In the genomic region with DNA sequence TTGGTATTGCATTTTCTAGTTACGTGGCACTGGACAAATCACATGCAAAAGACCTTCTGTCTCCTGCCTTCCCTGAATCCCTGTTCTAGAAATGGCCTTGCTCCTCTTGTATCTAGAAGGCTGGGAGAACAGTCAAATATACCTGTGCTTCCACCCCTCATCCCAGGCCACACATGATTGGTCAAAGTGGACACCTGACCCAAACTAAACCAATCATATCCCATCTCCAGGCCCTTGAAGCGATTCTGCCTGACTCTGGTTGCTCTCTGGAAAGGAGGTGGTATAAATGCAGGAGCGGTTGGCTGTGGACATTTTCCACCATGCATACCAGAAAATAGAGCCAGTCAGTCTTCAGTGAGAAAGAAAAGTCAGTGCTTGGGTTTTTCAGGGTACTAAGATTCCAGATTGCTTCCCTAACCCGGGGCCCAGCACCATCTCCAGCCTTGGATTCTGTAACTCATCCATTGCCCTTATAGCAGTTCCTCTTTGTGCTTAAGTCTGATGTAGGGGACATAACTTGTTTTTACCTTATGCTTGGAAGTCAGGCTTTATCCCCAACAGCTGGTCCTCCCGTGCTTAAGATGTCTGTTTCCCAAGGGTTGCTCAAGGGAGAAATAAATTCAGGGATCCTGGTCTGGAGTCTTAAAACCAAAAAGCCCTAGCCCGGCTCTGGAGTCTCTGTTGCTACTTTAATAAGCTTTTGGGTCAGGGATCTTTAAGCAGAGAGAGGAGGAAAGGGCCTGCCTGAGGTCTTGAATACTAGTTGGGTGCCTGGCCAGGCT, we compare ENCODE assay signal across 16 cellular contexts.
"Had no signal": no experiment of that assay in that cellular context is flagged by ENCODE, and none has a peak within 500 bp of the region (broad histone marks: within the 10 kb centered on the region; RNA-seq: fewer than 3 reads in every experiment).

No MANE protein-coding gene starts in this region.

- H2AFZ ChIP-seq: parathyroid adenoma had no signal

- ATAC-seq: body of pancreas; left ventricle myocardium superior; naive thymus-derived CD8-positive, alpha-beta T cell; right lobe of liver had no signal

- H3K4me3 Mint-ChIP-seq: activated naive CD8-positive, alpha-beta T cell treated with anti-CD3 and anti-CD28 coated beads, Interleukin-2, amount 10 ng/mL, durations not matched to agents 7 days and 5 days; memory B cell; naive thymus-derived CD8-positive, alpha-beta T cell; type B pancreatic cell had no signal

- H3K4me1 ChIP-seq: body of pancreas, right lobe of liver had no signal

- H3K27ac ChIP-seq: body of pancreas, parathyroid adenoma, right lobe of liver, stomach had no signal

- H3K4me2 ChIP-seq: smooth muscle cell had no signal

- H3K9me3 ChIP-seq: body of pancreas, right lobe of liver had no signal

- DNase-seq: activated CD4-positive, alpha-beta T cell treated with anti-CD3 and anti-CD28 coated beads for 1 hour; activated naive CD4-positive, alpha-beta T cell treated with Interleukin-2 at 50 U/mL for 16 hours; activated naive CD8-positive, alpha-beta T cell treated with anti-CD3 and anti-CD28 coated beads, Interleukin-2, amount 10 ng/mL, durations not matched to agents 7 days and 5 days; amygdala; body of pancreas; central memory CD4-positive, alpha-beta T cell; erythroblast; left ventricle myocardium superior; naive thymus-derived CD8-positive, alpha-beta T cell; right lobe of liver; stimulated activated CD4-positive, alpha-beta T cell treated with anti-CD3 and anti-CD28 coated beads, Interleukin-4, amount 100 ng/mL, for 1 hour; stomach had no signal

- H3K27ac Mint-ChIP-seq: activated naive CD8-positive, alpha-beta T cell treated with anti-CD3 and anti-CD28 coated beads, Interleukin-2, amount 10 ng/mL, durations not matched to agents 7 days and 5 days; memory B cell; type B pancreatic cell had no signal

- H3K36me3 ChIP-seq: right lobe of liver, stomach had no signal

- H3K4me3 ChIP-seq: body of pancreas, right lobe of liver, smooth muscle cell, stomach had no signal

- H3K9ac ChIP-seq: parathyroid adenoma had no signal

- H3K79me2 ChIP-seq: parathyroid adenoma had no signal

- H3K9me3 Mint-ChIP-seq: activated naive CD8-positive, alpha-beta T cell treated with anti-CD3 and anti-CD28 coated beads, Interleukin-2, amount 10 ng/mL, durations not matched to agents 7 days and 5 days; memory B cell; naive thymus-derived CD8-positive, alpha-beta T cell; type B pancreatic cell had no signal

- H3K36me3 Mint-ChIP-seq: activated naive CD8-positive, alpha-beta T cell treated with anti-CD3 and anti-CD28 coated beads, Interleukin-2, amount 10 ng/mL, durations not matched to agents 7 days and 5 days; memory B cell; naive thymus-derived CD8-positive, alpha-beta T cell; type B pancreatic cell had no signal

- H3K27me3 ChIP-seq: body of pancreas, right lobe of liver, stomach had no signal
